In genomic region chr1:65524931-65525296, GRCh38 we compare ENCODE assay signal across 11 cellular contexts.
DNase-seq lines count a peak whose midpoint lies in the region; ATAC-seq and TF ChIP-seq lines count a peak whose summit lies in the region.
"Had no signal": no experiment of that assay in that cellular context is flagged by ENCODE, and none has a peak within 500 bp of the region (broad histone marks: within the 10 kb centered on the region; RNA-seq: fewer than 3 reads in every experiment).

No MANE protein-coding gene starts in this region.

- peaks cover 37% of the 10 kb centered on the region for H3K27me3 Mint-ChIP-seq in activated naive CD8-positive, alpha-beta T cell

- H3K27me3 ChIP-seq in H7 (ENCODE audit: control insufficient read depth, insufficient read depth, low read length) (peaks cover 40% of the 10 kb centered on the region), sigmoid colon (peaks cover 15 to 44% (median 17%) of the 10 kb centered on the region in 3 donors)

- DNase-seq in H7 (no peak), sigmoid colon (no peak), DMS 273 treated with DMSO at 0.1 percent for 48 hours (lab: John Stamatoyannopoulos, UW) (no peak), NCI-H2196 treated with DMSO at 0.1 percent for 48 hours (lab: John Stamatoyannopoulos, UW; ENCODE audit: unreplicated experiment) (no peak)
- no peak for DNase-seq in activated CD8-positive, alpha-beta memory T cell treated with anti-CD3 and anti-CD28 coated beads for 24 hours
- DNase-seq: activated CD4-positive, CD25-positive, alpha-beta regulatory T cell treated with anti-CD3 and anti-CD28 coated beads, Interleukin-2, amount 50 U/mL, for 72 hours; midbrain; NCI-H446 treated with DMSO at 0.1 percent for 48 hours had no signal

- peak overlapping the region; percentile 77 for H3K4me3 Mint-ChIP-seq in activated naive CD8-positive, alpha-beta T cell

- 17 to 32% methylated on average over 6 of the region's 6 CpGs for WGBS in sigmoid colon, 2 donors

- no peaks in the 10 kb centered on the region for H3K9me3 Mint-ChIP-seq in activated naive CD8-positive, alpha-beta T cell (ENCODE audit: low read depth)

- H3K4me3 ChIP-seq in H7 (ENCODE audit: insufficient read depth, low read depth, low read length) (peak overlapping the region; percentile 56), iPS-11a (ENCODE audit: low read depth, low read length) (peak overlapping the region; percentile 47), sigmoid colon (peak overlapping the region; percentile 25 to 50 (median 46))

- no peak for TF ChIP-seq CTCF in sigmoid colon (IDR thresholded peaks at IDR 0.05)

- peaks cover 3% of the 10 kb centered on the region for H3K4me1 Mint-ChIP-seq in activated naive CD8-positive, alpha-beta T cell (ENCODE audit: low read depth)

- intact Hi-C loops in sigmoid colon (cut with DNase I): no loop called here

- TF ChIP-seq EP300 in sigmoid colon (IDR thresholded peaks at IDR 0.05): no peak

- no peak overlapping the region for H3K27ac Mint-ChIP-seq in activated naive CD8-positive, alpha-beta T cell

- ATAC-seq in HG03196 (IDR thresholded peaks at IDR 0.05; ENCODE audit: unreplicated experiment): no peak

- H3K9me3 ChIP-seq in sigmoid colon: no peaks in the 10 kb centered on the region

- H3K36me3 ChIP-seq in H7 (replicated peaks; ENCODE audit: control insufficient read depth, insufficient read depth, low read length): no peaks in the 10 kb centered on the region
- no peaks in the 10 kb centered on the region for H3K36me3 ChIP-seq in sigmoid colon

- H3K4me1 ChIP-seq in sigmoid colon: peaks cover 0 to 12% (median 11%) of the 10 kb centered on the region in 4 donors

- no peak for TF ChIP-seq POLR2A in sigmoid colon (IDR thresholded peaks at IDR 0.05)

- peak overlapping the region in 2 of 4 donors; percentile 50 to 77 for H3K27ac ChIP-seq in sigmoid colon

- peaks cover 9% of the 10 kb centered on the region for H3K36me3 Mint-ChIP-seq in activated naive CD8-positive, alpha-beta T cell
